In the genomic region with DNA sequence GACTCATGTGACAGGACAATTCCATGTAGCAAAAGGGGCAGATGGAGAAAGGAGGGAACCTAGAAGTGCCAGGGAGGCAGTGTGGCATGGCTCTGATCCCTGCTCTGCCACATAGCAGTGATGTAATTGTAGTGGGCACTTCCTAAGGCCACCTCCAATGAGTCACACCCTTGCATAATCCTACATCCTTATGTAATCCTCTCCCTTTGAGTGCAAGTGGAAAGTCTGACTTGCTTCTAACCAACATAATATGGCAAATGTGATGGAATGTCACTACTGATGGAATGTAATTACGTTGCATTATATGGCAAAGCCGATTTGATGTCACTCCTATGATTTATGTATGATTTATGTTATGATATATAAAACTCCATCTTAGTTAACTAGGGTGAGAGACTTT, we compare ENCODE assay signal across 2 cellular contexts.
TF ChIP-seq lines count a peak whose summit lies in the region.

No MANE protein-coding gene starts in this region.

TF ChIP-seq in Ishikawa, 13 proteins besides CTCF, POLR2A, EP300 and RAD21 (continued from another document):
- TF ChIP-seq, protein P1, sequence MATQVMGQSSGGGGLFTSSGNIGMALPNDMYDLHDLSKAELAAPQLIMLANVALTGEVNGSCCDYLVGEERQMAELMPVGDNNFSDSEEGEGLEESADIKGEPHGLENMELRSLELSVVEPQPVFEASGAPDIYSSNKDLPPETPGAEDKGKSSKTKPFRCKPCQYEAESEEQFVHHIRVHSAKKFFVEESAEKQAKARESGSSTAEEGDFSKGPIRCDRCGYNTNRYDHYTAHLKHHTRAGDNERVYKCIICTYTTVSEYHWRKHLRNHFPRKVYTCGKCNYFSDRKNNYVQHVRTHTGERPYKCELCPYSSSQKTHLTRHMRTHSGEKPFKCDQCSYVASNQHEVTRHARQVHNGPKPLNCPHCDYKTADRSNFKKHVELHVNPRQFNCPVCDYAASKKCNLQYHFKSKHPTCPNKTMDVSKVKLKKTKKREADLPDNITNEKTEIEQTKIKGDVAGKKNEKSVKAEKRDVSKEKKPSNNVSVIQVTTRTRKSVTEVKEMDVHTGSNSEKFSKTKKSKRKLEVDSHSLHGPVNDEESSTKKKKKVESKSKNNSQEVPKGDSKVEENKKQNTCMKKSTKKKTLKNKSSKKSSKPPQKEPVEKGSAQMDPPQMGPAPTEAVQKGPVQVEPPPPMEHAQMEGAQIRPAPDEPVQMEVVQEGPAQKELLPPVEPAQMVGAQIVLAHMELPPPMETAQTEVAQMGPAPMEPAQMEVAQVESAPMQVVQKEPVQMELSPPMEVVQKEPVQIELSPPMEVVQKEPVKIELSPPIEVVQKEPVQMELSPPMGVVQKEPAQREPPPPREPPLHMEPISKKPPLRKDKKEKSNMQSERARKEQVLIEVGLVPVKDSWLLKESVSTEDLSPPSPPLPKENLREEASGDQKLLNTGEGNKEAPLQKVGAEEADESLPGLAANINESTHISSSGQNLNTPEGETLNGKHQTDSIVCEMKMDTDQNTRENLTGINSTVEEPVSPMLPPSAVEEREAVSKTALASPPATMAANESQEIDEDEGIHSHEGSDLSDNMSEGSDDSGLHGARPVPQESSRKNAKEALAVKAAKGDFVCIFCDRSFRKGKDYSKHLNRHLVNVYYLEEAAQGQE (IDR thresholded peaks at IDR 0.05; ENCODE audit: low read depth), result no peak
- TF ChIP-seq, protein P2, sequence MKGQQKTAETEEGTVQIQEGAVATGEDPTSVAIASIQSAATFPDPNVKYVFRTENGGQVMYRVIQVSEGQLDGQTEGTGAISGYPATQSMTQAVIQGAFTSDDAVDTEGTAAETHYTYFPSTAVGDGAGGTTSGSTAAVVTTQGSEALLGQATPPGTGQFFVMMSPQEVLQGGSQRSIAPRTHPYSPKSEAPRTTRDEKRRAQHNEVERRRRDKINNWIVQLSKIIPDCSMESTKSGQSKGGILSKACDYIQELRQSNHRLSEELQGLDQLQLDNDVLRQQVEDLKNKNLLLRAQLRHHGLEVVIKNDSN (IDR thresholded peaks at IDR 0.05), result no peak
- TF ChIP-seq TEAD4 (IDR thresholded peaks at IDR 0.05), result peak; percentile 79
- TF ChIP-seq NFIC (IDR thresholded peaks at IDR 0.05), result 0 out of 2 replicates have a peak, but pooled peaks have one; percentile 27
- TF ChIP-seq CREB1 (IDR thresholded peaks at IDR 0.05; ENCODE audit: low read depth), result no peak
- peak; percentile 98 for TF ChIP-seq CEBPB (IDR thresholded peaks at IDR 0.05)
- TF ChIP-seq TCF12 (IDR thresholded peaks at IDR 0.05; ENCODE audit: low read depth), result peak; percentile 64; the same call in 1 of the 2 replicates
- no peak for TF ChIP-seq FOXM1 (IDR thresholded peaks at IDR 0.05; ENCODE audit: borderline replicate concordance, low read depth)
- TF ChIP-seq EGR1 (IDR thresholded peaks at IDR 0.05), result no peak
- TF ChIP-seq YY1 (IDR thresholded peaks at IDR 0.05; ENCODE audit: low read depth), result no peak

TF ChIP-seq in HepG2, 621 proteins besides CTCF, POLR2A, EP300 and RAD21 (continued from another document):
- TF ChIP-seq ZBED4 (CRISPR knock-in tag; IDR thresholded peaks at IDR 0.05; ENCODE audit: borderline replicate concordance) (no peak), GATAD2A (CRISPR knock-in tag; IDR thresholded peaks at IDR 0.05) (peak; percentile 37; the same call in 1 of the 2 replicates), ZNF644 (CRISPR knock-in tag; IDR thresholded peaks at IDR 0.05; ENCODE audit: low read depth) (0 out of 2 replicates have a peak, but pooled peaks have one; percentile 23), MLLT10 (CRISPR knock-in tag; IDR thresholded peaks at IDR 0.05) (no peak), FOSL2 (CRISPR knock-in tag; IDR thresholded peaks at IDR 0.05) (peak; percentile 97), ZNF317 (CRISPR knock-in tag; IDR thresholded peaks at IDR 0.05) (peak; percentile 62; the same call in 1 of the 2 replicates), JUND (CRISPR knock-in tag; IDR thresholded peaks at IDR 0.05) (peak; percentile 66), NCOR1 (IDR thresholded peaks at IDR 0.05; ENCODE audit: borderline replicate concordance, low read length) (no peak), CEBPB (IDR thresholded peaks at IDR 0.05; ENCODE audit: borderline replicate concordance, low read depth, low read length) (peak; percentile 71; the same call in 1 of the 2 replicates), ARID3A (IDR thresholded peaks at IDR 0.05; ENCODE audit: low read depth, low read length) (no peak)
- TF ChIP-seq, protein P3, sequence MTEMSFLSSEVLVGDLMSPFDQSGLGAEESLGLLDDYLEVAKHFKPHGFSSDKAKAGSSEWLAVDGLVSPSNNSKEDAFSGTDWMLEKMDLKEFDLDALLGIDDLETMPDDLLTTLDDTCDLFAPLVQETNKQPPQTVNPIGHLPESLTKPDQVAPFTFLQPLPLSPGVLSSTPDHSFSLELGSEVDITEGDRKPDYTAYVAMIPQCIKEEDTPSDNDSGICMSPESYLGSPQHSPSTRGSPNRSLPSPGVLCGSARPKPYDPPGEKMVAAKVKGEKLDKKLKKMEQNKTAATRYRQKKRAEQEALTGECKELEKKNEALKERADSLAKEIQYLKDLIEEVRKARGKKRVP (CRISPR knock-in tag; IDR thresholded peaks at IDR 0.05), result peak in 1 of 2 experiments; percentile 62; a peak in 2 of 4 replicates
- TF ChIP-seq, protein P4, sequence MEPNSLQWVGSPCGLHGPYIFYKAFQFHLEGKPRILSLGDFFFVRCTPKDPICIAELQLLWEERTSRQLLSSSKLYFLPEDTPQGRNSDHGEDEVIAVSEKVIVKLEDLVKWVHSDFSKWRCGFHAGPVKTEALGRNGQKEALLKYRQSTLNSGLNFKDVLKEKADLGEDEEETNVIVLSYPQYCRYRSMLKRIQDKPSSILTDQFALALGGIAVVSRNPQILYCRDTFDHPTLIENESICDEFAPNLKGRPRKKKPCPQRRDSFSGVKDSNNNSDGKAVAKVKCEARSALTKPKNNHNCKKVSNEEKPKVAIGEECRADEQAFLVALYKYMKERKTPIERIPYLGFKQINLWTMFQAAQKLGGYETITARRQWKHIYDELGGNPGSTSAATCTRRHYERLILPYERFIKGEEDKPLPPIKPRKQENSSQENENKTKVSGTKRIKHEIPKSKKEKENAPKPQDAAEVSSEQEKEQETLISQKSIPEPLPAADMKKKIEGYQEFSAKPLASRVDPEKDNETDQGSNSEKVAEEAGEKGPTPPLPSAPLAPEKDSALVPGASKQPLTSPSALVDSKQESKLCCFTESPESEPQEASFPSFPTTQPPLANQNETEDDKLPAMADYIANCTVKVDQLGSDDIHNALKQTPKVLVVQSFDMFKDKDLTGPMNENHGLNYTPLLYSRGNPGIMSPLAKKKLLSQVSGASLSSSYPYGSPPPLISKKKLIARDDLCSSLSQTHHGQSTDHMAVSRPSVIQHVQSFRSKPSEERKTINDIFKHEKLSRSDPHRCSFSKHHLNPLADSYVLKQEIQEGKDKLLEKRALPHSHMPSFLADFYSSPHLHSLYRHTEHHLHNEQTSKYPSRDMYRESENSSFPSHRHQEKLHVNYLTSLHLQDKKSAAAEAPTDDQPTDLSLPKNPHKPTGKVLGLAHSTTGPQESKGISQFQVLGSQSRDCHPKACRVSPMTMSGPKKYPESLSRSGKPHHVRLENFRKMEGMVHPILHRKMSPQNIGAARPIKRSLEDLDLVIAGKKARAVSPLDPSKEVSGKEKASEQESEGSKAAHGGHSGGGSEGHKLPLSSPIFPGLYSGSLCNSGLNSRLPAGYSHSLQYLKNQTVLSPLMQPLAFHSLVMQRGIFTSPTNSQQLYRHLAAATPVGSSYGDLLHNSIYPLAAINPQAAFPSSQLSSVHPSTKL (CRISPR knock-in tag; IDR thresholded peaks at IDR 0.05), result peak; percentile 32; the same call in 1 of the 2 replicates
- TF ChIP-seq, protein P5, sequence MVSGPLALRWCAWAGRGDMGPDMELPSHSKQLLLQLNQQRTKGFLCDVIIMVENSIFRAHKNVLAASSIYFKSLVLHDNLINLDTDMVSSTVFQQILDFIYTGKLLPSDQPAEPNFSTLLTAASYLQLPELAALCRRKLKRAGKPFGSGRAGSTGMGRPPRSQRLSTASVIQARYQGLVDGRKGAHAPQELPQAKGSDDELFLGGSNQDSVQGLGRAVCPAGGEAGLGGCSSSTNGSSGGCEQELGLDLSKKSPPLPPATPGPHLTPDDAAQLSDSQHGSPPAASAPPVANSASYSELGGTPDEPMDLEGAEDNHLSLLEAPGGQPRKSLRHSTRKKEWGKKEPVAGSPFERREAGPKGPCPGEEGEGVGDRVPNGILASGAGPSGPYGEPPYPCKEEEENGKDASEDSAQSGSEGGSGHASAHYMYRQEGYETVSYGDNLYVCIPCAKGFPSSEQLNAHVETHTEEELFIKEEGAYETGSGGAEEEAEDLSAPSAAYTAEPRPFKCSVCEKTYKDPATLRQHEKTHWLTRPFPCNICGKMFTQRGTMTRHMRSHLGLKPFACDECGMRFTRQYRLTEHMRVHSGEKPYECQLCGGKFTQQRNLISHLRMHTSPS (CRISPR knock-in tag; IDR thresholded peaks at IDR 0.05; ENCODE audit: low read depth), result peak; percentile 55; the same call in 1 of the 2 replicates
- TF ChIP-seq, protein P6, sequence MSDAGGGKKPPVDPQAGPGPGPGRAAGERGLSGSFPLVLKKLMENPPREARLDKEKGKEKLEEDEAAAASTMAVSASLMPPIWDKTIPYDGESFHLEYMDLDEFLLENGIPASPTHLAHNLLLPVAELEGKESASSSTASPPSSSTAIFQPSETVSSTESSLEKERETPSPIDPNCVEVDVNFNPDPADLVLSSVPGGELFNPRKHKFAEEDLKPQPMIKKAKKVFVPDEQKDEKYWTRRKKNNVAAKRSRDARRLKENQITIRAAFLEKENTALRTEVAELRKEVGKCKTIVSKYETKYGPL (CRISPR knock-in tag; IDR thresholded peaks at IDR 0.05), result 0 out of 2 replicates have a peak, but pooled peaks have one; percentile 47
